In the genomic region with DNA sequence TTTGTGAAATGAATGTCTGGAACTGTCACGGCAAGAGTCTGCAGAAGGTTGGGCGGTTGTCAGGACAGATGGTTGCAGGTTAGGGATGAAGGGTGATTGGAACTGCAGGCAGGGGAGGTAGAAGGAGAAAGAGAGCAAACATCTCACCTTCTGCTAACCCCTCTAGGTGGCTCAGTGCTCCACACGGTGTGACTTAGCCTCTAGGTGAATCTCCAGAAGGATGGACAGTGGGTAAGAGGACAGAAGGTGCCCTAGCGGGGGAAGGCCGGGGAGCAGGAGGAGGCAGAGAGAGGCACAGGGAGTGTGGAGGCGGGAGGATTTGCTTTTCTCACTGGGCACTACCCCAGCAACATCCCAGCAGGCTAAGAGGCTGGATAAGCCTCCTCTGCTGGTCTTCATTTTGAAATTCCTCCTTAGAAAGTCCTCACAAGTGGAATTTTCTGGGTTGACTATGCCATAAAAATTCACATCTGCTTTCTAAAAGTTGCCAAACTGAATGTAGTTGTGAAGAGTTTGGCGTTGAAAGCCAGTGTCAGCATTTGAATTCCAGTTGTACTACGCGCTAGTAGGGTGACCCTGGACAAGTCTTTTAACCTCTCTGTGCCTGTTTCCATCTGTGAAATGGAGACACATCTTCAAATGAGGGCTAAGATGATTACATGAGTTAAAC, we compare ENCODE assay signal across 1 cellular context.
TF ChIP-seq lines count a peak whose summit lies in the region.

No MANE protein-coding gene starts in this region.

TF ChIP-seq in IMR-90, 13 proteins besides CTCF, POLR2A, EP300 and RAD21:
- no peak for TF ChIP-seq NFE2L2 (IDR thresholded peaks at IDR 0.05; ENCODE audit: low read depth, low read length)
